ENCODE assay signal across 13 cellular contexts in the genomic region with DNA sequence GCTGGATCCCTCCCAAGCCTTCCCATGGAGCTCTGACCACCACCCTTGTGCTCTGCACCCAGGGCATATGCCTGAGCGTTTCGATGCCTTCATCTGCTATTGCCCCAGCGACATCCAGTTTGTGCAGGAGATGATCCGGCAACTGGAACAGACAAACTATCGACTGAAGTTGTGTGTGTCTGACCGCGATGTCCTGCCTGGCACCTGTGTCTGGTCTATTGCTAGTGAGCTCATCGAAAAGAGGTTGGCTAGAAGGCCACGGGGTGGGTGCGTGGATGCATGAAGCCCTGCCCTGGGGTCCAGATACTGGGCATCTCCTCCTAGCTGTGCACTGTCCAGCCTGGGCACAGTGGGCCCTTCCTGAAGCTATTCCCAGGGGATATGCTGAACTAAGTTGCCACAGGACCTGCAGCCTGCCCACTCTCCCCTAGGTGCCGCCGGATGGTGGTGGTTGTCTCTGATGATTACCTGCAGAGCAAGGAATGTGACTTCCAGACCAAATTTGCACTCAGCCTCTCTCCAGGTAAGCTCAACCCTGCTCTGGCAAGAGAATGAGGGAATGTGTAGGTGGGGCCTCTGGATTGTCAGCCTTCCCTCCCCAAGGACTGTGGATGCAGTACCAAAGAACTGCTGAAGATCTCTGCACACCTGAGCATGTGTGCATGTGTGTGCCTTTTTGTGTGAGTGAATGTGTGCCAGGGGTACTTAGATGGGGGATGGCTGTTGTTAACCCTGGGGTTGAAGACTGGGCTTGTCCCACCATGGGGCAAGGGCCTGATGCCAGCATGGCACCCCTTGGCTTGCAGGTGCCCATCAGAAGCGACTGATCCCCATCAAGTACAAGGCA. TPM values are rescaled to one million over a fixed set of nuclear protein-coding genes. Genes with fewer than 3 reads are reported as not detected.
DNase-seq lines count a peak whose midpoint lies in the region; ATAC-seq and TF ChIP-seq lines count a peak whose summit lies in the region.
"Had no signal": no experiment of that assay in that cellular context is flagged by ENCODE, and none has a peak within 500 bp of the region (broad histone marks: within the 10 kb centered on the region; RNA-seq: fewer than 3 reads in every experiment).

No MANE protein-coding gene starts in this region.

- peaks cover 20 to 74% (median 41%) of the 10 kb centered on the region in 6 donors for H3K4me1 ChIP-seq in spleen
- peaks cover 6% of the 10 kb centered on the region; the same call in 1 of the 2 replicates for H3K4me1 ChIP-seq in MM.1S (ENCODE audit: low read length)

- POLR2A ChIA-PET in activated CD4-positive, alpha-beta T cell treated with anti-CD3 and anti-CD28 coated beads, Interleukin-2, amount 10 ng/mL, durations not matched to agents 7 days and 5 days (lab: Charles Lee), result interaction anchor here (1.4 kb wide), 1 partner anchor 24 kb away, joined by 3 read pairs; a partner anchor contains a TSS

- H3K79me2 ChIP-seq in MM.1S (ENCODE audit: low read length), result peaks cover 23% of the 10 kb centered on the region

- H3K9me3 Mint-ChIP-seq in activated CD4-positive, alpha-beta T cell treated with anti-CD3 and anti-CD28 coated beads, Interleukin-2, amount 10 ng/mL, durations not matched to agents 7 days and 5 days, result peaks cover 3% of the 10 kb centered on the region
- H3K9me3 Mint-ChIP-seq in immature natural killer cell, result peaks cover 0 to 2% (median 0%) of the 10 kb centered on the region in 6 donors

- TF ChIP-seq CTCF in WERI-Rb-1 (IDR thresholded peaks at IDR 0.05; ENCODE audit: low read depth, low read length) (peak; percentile 26; the same call in 1 of the 2 replicates), spleen (IDR thresholded peaks at IDR 0.05 in 8 of 11, conservative IDR thresholded peaks at IDR 0.05 in 3 of 11) (no peak), MM.1S (IDR thresholded peaks at IDR 0.05; ENCODE audit: low read length) (no peak)

- no peaks in the 10 kb centered on the region for H3K27me3 Mint-ChIP-seq in activated CD4-positive, alpha-beta T cell treated with anti-CD3 and anti-CD28 coated beads, Interleukin-2, amount 10 ng/mL, durations not matched to agents 7 days and 5 days
- peaks cover 0 to 17% (median 11%) of the 10 kb centered on the region in 3 donors for H3K27me3 Mint-ChIP-seq in immature natural killer cell (ENCODE audit: low read depth in 3 of 3)

- TF ChIP-seq POLR2A in spleen (IDR thresholded peaks at IDR 0.05), result no peak

- H3K27me3 ChIP-seq in WERI-Rb-1 (ENCODE audit: insufficient read depth, low read depth, severe bottlenecking) (peaks cover 2% of the 10 kb centered on the region), spleen (replicated peaks in 1 of 7) (no peaks in the 10 kb centered on the region), MM.1S (replicated peaks; ENCODE audit: insufficient read depth, low read length) (no peaks in the 10 kb centered on the region)
- H3K27me3 ChIP-seq: ovary had no signal

- peak overlapping the region; percentile 84 for H3K4me3 Mint-ChIP-seq in activated CD4-positive, alpha-beta T cell treated with anti-CD3 and anti-CD28 coated beads, Interleukin-2, amount 10 ng/mL, durations not matched to agents 7 days and 5 days
- peak overlapping the region; percentile 90 to 99 (median 95) for H3K4me3 Mint-ChIP-seq in immature natural killer cell

- no peak overlapping the region for H3K4me2 ChIP-seq in MM.1S (ENCODE audit: low read depth, low read length)

- no peaks in the 10 kb centered on the region for H3F3A ChIP-seq in MM.1S (ENCODE audit: insufficient read depth, low read length)

- H3K27ac Mint-ChIP-seq in activated CD4-positive, alpha-beta T cell treated with anti-CD3 and anti-CD28 coated beads, Interleukin-2, amount 10 ng/mL, durations not matched to agents 7 days and 5 days, result no peak overlapping the region
- peak overlapping the region in 5 of 6 donors; percentile 37 to 88 (median 61) for H3K27ac Mint-ChIP-seq in immature natural killer cell

- H3K36me3 Mint-ChIP-seq in activated CD4-positive, alpha-beta T cell treated with anti-CD3 and anti-CD28 coated beads, Interleukin-2, amount 10 ng/mL, durations not matched to agents 7 days and 5 days (ENCODE audit: low read depth), result peaks cover 50% of the 10 kb centered on the region
- H3K36me3 Mint-ChIP-seq in immature natural killer cell, result peaks cover 4 to 16% (median 10%) of the 10 kb centered on the region in 3 donors

- no peaks in the 10 kb centered on the region for H3K9me3 ChIP-seq in WERI-Rb-1 (ENCODE audit: severe bottlenecking)
- peaks cover 0 to 3% (median under 1%) of the 10 kb centered on the region in 8 donors for H3K9me3 ChIP-seq in spleen
- H3K9me3 ChIP-seq in MM.1S (replicated peaks; ENCODE audit: insufficient read depth, low read length), result no peaks in the 10 kb centered on the region
- H3K9me3 ChIP-seq: ovary had no signal

- DNase-seq in activated CD4-positive, alpha-beta T cell treated with anti-CD3 and anti-CD28 coated beads, Interleukin-2, amount 10 ng/mL, durations not matched to agents 7 days and 5 days, result no peak
- no peak for DNase-seq in activated CD4-positive, alpha-beta T cell treated with anti-CD3 and anti-CD28 coated beads for 1 hour
- DNase-seq in WERI-Rb-1 (no peak), immature natural killer cell (no peak), spleen (no peak), MM.1S (no peak)
- DNase-seq: IMR-90, NCI-H2081, ovary, T1000 had no signal

- no peak overlapping the region for H3K9ac ChIP-seq in MM.1S (ENCODE audit: low read length)

- 96 to 99% (median 98%) methylated on average over 13 of the region's 13 CpGs for WGBS in spleen, 5 donors

- no peak overlapping the region for H2AFZ ChIP-seq in MM.1S (ENCODE audit: low read length)

- H3K36me3 ChIP-seq in WERI-Rb-1, result no peaks in the 10 kb centered on the region
- peaks cover 0 to 33% (median 28%) of the 10 kb centered on the region in 6 donors for H3K36me3 ChIP-seq in spleen
- no peaks in the 10 kb centered on the region for H3K36me3 ChIP-seq in MM.1S (replicated peaks; ENCODE audit: insufficient read depth, low read length)
- H3K36me3 ChIP-seq: ovary had no signal

- H3K4me1 Mint-ChIP-seq in activated CD4-positive, alpha-beta T cell treated with anti-CD3 and anti-CD28 coated beads, Interleukin-2, amount 10 ng/mL, durations not matched to agents 7 days and 5 days, result peaks cover 46% of the 10 kb centered on the region
- peaks cover 53 to 62% of the 10 kb centered on the region in 2 donors for H3K4me1 Mint-ChIP-seq in immature natural killer cell

- ATAC-seq in HG03196 (IDR thresholded peaks at IDR 0.05; ENCODE audit: unreplicated experiment), result no peak
- no peak for ATAC-seq in HG02973 (IDR thresholded peaks at IDR 0.05; ENCODE audit: unreplicated experiment)
- ATAC-seq: Panc1 had no signal

- intact Hi-C loops in spleen (cut with DNase I; ENCODE audit: low total_unique reads), result loop anchor here (10.0 kb wide), 1 partner anchor 104 kb away; no protein-coding TSS in a partner anchor

- H3K9me2 ChIP-seq in MM.1S (replicated peaks; ENCODE audit: insufficient read depth, low read length), result no peaks in the 10 kb centered on the region

- H4K20me1 ChIP-seq in MM.1S (ENCODE audit: insufficient read depth, low read length), result no peaks in the 10 kb centered on the region

- H3K4me3 ChIP-seq in WERI-Rb-1 (ENCODE audit: low read depth, low read length) (no peak overlapping the region), spleen (peak overlapping the region in 5 of 8 donors; percentile 82 to 99 (median 94)), MM.1S (ENCODE audit: low read length) (no peak overlapping the region)

- no peak overlapping the region for H3K27ac ChIP-seq in WERI-Rb-1
- H3K27ac ChIP-seq in spleen, result peak overlapping the region in 3 of 8 donors; percentile 93 to 97 (median 95)
- H3K27ac ChIP-seq in MM.1S (ENCODE audit: low read length), result no peak overlapping the region
- H3K27ac ChIP-seq: ovary had no signal

- CTCF ChIA-PET in activated CD4-positive, alpha-beta T cell treated with anti-CD3 and anti-CD28 coated beads, Interleukin-2, amount 10 ng/mL, durations not matched to agents 7 days and 5 days (lab: Charles Lee), result interaction anchor here (0.5 to 2.1 kb wide), 9 partner anchors 8 to 100 kb away, joined by 3 to 5 read pairs (median 3); no protein-coding TSS in a partner anchor

RNA-seq across cellular contexts. Expression of a gene that starts 2.1 kb away (rescaled TPM):
- total RNA-seq in activated CD4-positive, alpha-beta T cell treated with anti-CD3 and anti-CD28 coated beads, Interleukin-2, amount 10 ng/mL, durations not matched to agents 7 days and 5 days, result 10 to 100 TPM; 74.1 to 91.1 TPM
- polyA plus RNA-seq in immature natural killer cell (100 to 1,000 TPM in 2 of 3 donors, 10 to 100 TPM in 1; 94.0 to 205 (median 129) TPM), spleen (10 to 100 TPM; 38.8 to 53.3 (median 41.1) TPM)
- 100 to 1,000 TPM in 2 of 7 donors, 10 to 100 TPM in 5; 69.8 to 146 (median 90.9) TPM for total RNA-seq in spleen

RNA-seq across cellular contexts. Expression of a gene that starts 3.6 kb away (rescaled TPM):
- 100 to 1,000 TPM in 1 of 2 experiments, 10 to 100 TPM in 1; 93.8 to 114 TPM for total RNA-seq in activated CD4-positive, alpha-beta T cell treated with anti-CD3 and anti-CD28 coated beads, Interleukin-2, amount 10 ng/mL, durations not matched to agents 7 days and 5 days
- polyA plus RNA-seq in immature natural killer cell (100 to 1,000 TPM in 1 of 3 donors, 10 to 100 TPM in 2; 74.8 to 113 (median 82.8) TPM), spleen (10 to 100 TPM; 68.4 to 79.3 (median 73.9) TPM)
- total RNA-seq in spleen, result 100 to 1,000 TPM in 2 of 7 donors, 10 to 100 TPM in 5; 77.5 to 120 (median 88.0) TPM

RNA-seq across cellular contexts. Expression of a gene that starts 24.8 kb away (rescaled TPM):
- 10 to 100 TPM; 52.4 to 57.3 TPM for total RNA-seq in activated CD4-positive, alpha-beta T cell treated with anti-CD3 and anti-CD28 coated beads, Interleukin-2, amount 10 ng/mL, durations not matched to agents 7 days and 5 days
- polyA plus RNA-seq in immature natural killer cell (10 to 100 TPM; 13.1 to 16.1 (median 13.5) TPM), spleen (10 to 100 TPM in 1 of 3 donors, 1 to 10 TPM in 2; 9.3 to 12.4 (median 9.7) TPM)
- total RNA-seq in spleen, result 10 to 100 TPM; 28.6 to 45.0 (median 33.4) TPM

Comparison
In these comparisons a context has a peak if more than half of its experiments do, and no peak if none do; other contexts are left out.
1. H3K4me3 ChIP-seq: peak in spleen (5 of 8); none in WERI-Rb-1 (single experiment) and MM.1S (single experiment).